ENCODE assay signal across 21 cellular contexts in the genomic region with DNA sequence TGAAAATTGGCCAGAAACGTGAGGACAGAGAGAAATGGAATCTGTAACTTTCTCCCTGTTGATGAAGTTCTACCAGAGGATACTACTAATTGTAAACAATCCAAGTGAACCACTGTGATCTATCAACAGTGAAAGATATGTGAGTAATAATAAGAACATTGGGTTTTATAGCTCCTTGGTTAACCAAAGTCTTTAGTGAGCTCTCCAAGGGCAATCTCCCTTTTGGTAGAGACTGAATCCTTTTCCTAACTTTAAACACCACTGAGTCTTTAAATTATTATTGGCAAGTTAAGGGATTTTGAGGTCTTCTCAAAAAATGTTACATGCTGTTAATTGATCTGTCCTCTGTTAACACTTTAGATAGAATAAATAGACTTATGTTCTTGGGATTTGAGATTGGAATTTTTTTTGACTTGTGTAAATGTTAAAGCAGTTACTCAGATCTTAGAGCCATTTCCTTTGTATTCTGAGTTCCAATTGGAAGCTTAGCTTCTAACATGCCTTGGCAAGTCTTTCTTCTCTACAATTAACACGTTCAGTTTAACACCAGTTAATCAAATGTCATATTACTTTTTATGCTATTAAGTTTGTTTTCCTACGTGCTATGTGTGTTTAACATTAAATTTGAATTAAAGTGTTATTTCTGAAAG.
A peak's percentile ranks its signal among the peaks of the same experiment; 100 is the strongest.
DNase-seq lines count a peak whose midpoint lies in the region; ATAC-seq and TF ChIP-seq lines count a peak whose summit lies in the region.
"Had no signal": no experiment of that assay in that cellular context is flagged by ENCODE, and none has a peak within 500 bp of the region (broad histone marks: within the 10 kb centered on the region; RNA-seq: fewer than 3 reads in every experiment).

No MANE protein-coding gene starts in this region.

- TF ChIP-seq CTCF in WTC11 (IDR thresholded peaks at IDR 0.05): no peak
- no peak for TF ChIP-seq CTCF in fibroblast of mammary gland (conservative IDR thresholded peaks at IDR 0.05; ENCODE audit: control insufficient read depth, insufficient read depth, low read depth, low read length)
- TF ChIP-seq CTCF in retinal pigment epithelial cell (conservative IDR thresholded peaks at IDR 0.05; ENCODE audit: low read depth, low read length): no peak

- no peak for ATAC-seq in WTC11
- ATAC-seq: gastrocnemius medialis; left cardiac atrium; stimulated activated memory B cell treated with anti-CD40 and anti-IgM and Interleukin-4, amounts not matched to agents 10 μg/mL and 1 μg/mL and 100 μg/mL, for 72 hours had no signal

- peaks cover 5% of the 10 kb centered on the region for H3K9me3 Mint-ChIP-seq in WTC11
- peaks cover 2% of the 10 kb centered on the region for H3K9me3 Mint-ChIP-seq in activated naive CD4-positive, alpha-beta T cell treated with anti-CD3 and anti-CD28 coated beads, Interleukin-2, amount 10 ng/mL, durations not matched to agents 7 days and 5 days
- H3K9me3 Mint-ChIP-seq: endodermal cell had no signal

- H3K4me3 ChIP-seq in fibroblast of mammary gland (ENCODE audit: control insufficient read depth, low read depth, low read length): no peak overlapping the region
- H3K4me3 ChIP-seq in retinal pigment epithelial cell (ENCODE audit: low read length): no peak overlapping the region
- H3K4me3 ChIP-seq: gastrocnemius medialis, right atrium auricular region, tibial artery had no signal

- CTCF ChIA-PET in WTC11 (lab: Charles Lee): no interaction called here
- CTCF ChIA-PET in activated naive CD4-positive, alpha-beta T cell treated with anti-CD3 and anti-CD28 coated beads, Interleukin-2, amount 10 ng/mL, durations not matched to agents 7 days and 5 days (lab: Charles Lee): no interaction called here

- no peak overlapping the region for H3K4me3 Mint-ChIP-seq in WTC11
- H3K4me3 Mint-ChIP-seq in activated naive CD4-positive, alpha-beta T cell treated with anti-CD3 and anti-CD28 coated beads, Interleukin-2, amount 10 ng/mL, durations not matched to agents 7 days and 5 days: no peak overlapping the region
- H3K4me3 Mint-ChIP-seq: endodermal cell; stimulated activated memory B cell treated with anti-CD40 and anti-IgM and Interleukin-4, amounts not matched to agents 10 μg/mL and 1 μg/mL and 100 μg/mL, for 72 hours had no signal

- peak overlapping the region; percentile 21; the same call in 1 of the 2 replicates for H3K27ac Mint-ChIP-seq in WTC11
- no peak overlapping the region for H3K27ac Mint-ChIP-seq in activated naive CD4-positive, alpha-beta T cell treated with anti-CD3 and anti-CD28 coated beads, Interleukin-2, amount 10 ng/mL, durations not matched to agents 7 days and 5 days
- H3K27ac Mint-ChIP-seq: endodermal cell; stimulated activated memory B cell treated with anti-CD40 and anti-IgM and Interleukin-4, amounts not matched to agents 10 μg/mL and 1 μg/mL and 100 μg/mL, for 72 hours had no signal

- no peaks in the 10 kb centered on the region for H3K27me3 Mint-ChIP-seq in WTC11 (ENCODE audit: low read depth)
- H3K27me3 Mint-ChIP-seq in activated naive CD4-positive, alpha-beta T cell treated with anti-CD3 and anti-CD28 coated beads, Interleukin-2, amount 10 ng/mL, durations not matched to agents 7 days and 5 days: no peaks in the 10 kb centered on the region
- H3K27me3 Mint-ChIP-seq: stimulated activated memory B cell treated with anti-CD40 and anti-IgM and Interleukin-4, amounts not matched to agents 10 μg/mL and 1 μg/mL and 100 μg/mL, for 72 hours had no signal

- DNase-seq in ELR (ENCODE audit: low read depth) (peak; percentile 11), WTC11 (ENCODE audit: low spot score) (no peak), fibroblast of mammary gland (ENCODE audit: low read depth) (peak; percentile 14), retinal pigment epithelial cell (ENCODE audit: low read depth) (peak; percentile 36), NCI-H446 treated with DMSO at 0.1 percent for 48 hours (lab: John Stamatoyannopoulos, UW) (no peak), iPS-NIHi11 (ENCODE audit: low spot score) (no peak)
- no peak for DNase-seq in stimulated activated CD4-positive, alpha-beta T cell treated with anti-CD3 and anti-CD28 coated beads, Interleukin-2, amount 100 ng/mL, for 24 hours
- no peak for DNase-seq in activated naive CD4-positive, alpha-beta T cell treated with anti-CD3 and anti-CD28 coated beads, Interleukin-2, amount 10 ng/mL, durations not matched to agents 7 days and 5 days
- DNase-seq: activated CD4-positive, alpha-beta T cell treated with anti-CD3 and anti-CD28 coated beads, Interleukin-2, amount 50 U/mL, for 4 hours; anterior cingulate cortex; COR-L47; endodermal cell; gastrocnemius medialis; KBM-7; left cardiac atrium; NCI-H2029 treated with DMSO at 0.1 percent for 48 hours; NCI-H524; Right ventricle myocardium superior; tibial artery had no signal

- POLR2A ChIA-PET in WTC11 (lab: Charles Lee): no interaction called here

- peaks cover 26% of the 10 kb centered on the region for H3K4me1 Mint-ChIP-seq in WTC11
- no peaks in the 10 kb centered on the region for H3K4me1 Mint-ChIP-seq in activated naive CD4-positive, alpha-beta T cell treated with anti-CD3 and anti-CD28 coated beads, Interleukin-2, amount 10 ng/mL, durations not matched to agents 7 days and 5 days
- H3K4me1 Mint-ChIP-seq: stimulated activated memory B cell treated with anti-CD40 and anti-IgM and Interleukin-4, amounts not matched to agents 10 μg/mL and 1 μg/mL and 100 μg/mL, for 72 hours had no signal

- H3K36me3 Mint-ChIP-seq in WTC11: no peaks in the 10 kb centered on the region
- no peaks in the 10 kb centered on the region for H3K36me3 Mint-ChIP-seq in activated naive CD4-positive, alpha-beta T cell treated with anti-CD3 and anti-CD28 coated beads, Interleukin-2, amount 10 ng/mL, durations not matched to agents 7 days and 5 days
- H3K36me3 Mint-ChIP-seq: stimulated activated memory B cell treated with anti-CD40 and anti-IgM and Interleukin-4, amounts not matched to agents 10 μg/mL and 1 μg/mL and 100 μg/mL, for 72 hours had no signal

TF ChIP-seq in WTC11, 78 proteins besides CTCF, POLR2A, EP300 and RAD21:
- TF ChIP-seq TEAD4 (CRISPR knock-in tag; IDR thresholded peaks at IDR 0.05) (no peak), SP1 (CRISPR knock-in tag; conservative IDR thresholded peaks at IDR 0.05) (no peak), MXD4 (CRISPR knock-in tag; IDR thresholded peaks at IDR 0.05; ENCODE audit: borderline replicate concordance) (no peak), KAT7 (CRISPR knock-in tag; IDR thresholded peaks at IDR 0.05; ENCODE audit: borderline replicate concordance) (no peak), ZNF416 (CRISPR knock-in tag; IDR thresholded peaks at IDR 0.05) (no peak), ZNF423 (CRISPR knock-in tag; IDR thresholded peaks at IDR 0.05) (no peak)
- TF ChIP-seq, protein P1, sequence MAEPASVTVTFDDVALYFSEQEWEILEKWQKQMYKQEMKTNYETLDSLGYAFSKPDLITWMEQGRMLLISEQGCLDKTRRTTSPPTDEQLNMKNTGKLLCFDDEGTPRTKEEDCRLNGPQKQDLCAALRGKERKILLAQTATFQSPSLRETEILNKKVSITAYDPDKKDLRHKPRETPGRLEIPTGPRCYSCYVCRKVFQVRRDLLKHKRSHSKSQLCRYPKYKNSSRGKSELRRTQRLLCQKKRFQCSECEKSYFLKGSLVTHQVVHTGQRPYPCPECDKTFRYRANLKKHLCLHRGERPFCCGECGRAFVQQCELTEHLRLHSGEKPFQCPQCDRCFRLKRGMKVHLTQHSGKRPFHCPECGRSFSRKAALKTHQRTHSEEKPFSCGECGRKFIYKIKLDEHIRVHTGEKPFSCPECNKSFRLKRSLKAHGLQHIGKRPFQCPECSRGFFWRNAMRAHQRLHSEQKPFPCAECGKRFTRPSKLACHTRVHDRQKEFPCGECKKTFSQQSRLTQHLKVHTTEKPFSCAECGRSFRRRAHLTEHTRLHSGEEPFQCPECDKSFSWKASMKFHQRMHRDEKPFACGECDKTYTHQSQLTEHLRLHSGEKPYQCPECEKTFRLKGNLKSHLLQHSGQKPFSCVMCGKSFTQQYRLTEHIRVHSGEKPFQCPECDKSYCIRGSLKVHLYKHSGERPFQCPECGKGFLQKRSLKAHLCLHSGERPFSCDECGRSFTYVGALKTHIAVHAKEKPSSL (CRISPR knock-in tag; conservative IDR thresholded peaks at IDR 0.05): no peak
- TF ChIP-seq, protein P2, sequence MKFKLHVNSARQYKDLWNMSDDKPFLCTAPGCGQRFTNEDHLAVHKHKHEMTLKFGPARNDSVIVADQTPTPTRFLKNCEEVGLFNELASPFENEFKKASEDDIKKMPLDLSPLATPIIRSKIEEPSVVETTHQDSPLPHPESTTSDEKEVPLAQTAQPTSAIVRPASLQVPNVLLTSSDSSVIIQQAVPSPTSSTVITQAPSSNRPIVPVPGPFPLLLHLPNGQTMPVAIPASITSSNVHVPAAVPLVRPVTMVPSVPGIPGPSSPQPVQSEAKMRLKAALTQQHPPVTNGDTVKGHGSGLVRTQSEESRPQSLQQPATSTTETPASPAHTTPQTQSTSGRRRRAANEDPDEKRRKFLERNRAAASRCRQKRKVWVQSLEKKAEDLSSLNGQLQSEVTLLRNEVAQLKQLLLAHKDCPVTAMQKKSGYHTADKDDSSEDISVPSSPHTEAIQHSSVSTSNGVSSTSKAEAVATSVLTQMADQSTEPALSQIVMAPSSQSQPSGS (CRISPR knock-in tag; IDR thresholded peaks at IDR 0.05; ENCODE audit: borderline replicate concordance, low read depth): no peak

Comparison
In these comparisons a context has a peak if more than half of its experiments do, and no peak if none do; other contexts are left out.
1. DNase-seq: peak in ELR (single experiment), fibroblast of mammary gland (single experiment) and retinal pigment epithelial cell (single experiment); none in WTC11 (single experiment), stimulated activated CD4-positive, alpha-beta T cell treated with anti-CD3 and anti-CD28 coated beads, Interleukin-2, amount 100 ng/mL, for 24 hours (0 of 2), NCI-H446 treated with DMSO at 0.1 percent for 48 hours (single experiment), activated naive CD4-positive, alpha-beta T cell treated with anti-CD3 and anti-CD28 coated beads, Interleukin-2, amount 10 ng/mL, durations not matched to agents 7 days and 5 days (single experiment) and iPS-NIHi11 (single experiment).